ENCODE assay signal across 11 cellular contexts in genomic region chr11:13834463-13834862, GRCh38.
DNase-seq lines count a peak whose midpoint lies in the region; ATAC-seq and TF ChIP-seq lines count a peak whose summit lies in the region.
"Had no signal": no experiment of that assay in that cellular context is flagged by ENCODE, and none has a peak within 500 bp of the region (broad histone marks: within the 10 kb centered on the region; RNA-seq: fewer than 3 reads in every experiment).

No MANE protein-coding gene starts in this region.

- no peaks in the 10 kb centered on the region for H3K9me3 ChIP-seq in BE2C
- no peaks in the 10 kb centered on the region for H3K9me3 ChIP-seq in T-helper 17 cell (ENCODE audit: control insufficient read depth, low read length, poor library complexity, severe bottlenecking)
- no peaks in the 10 kb centered on the region for H3K9me3 ChIP-seq in iPS DF 6.9 (ENCODE audit: control insufficient read depth, insufficient read depth, low read length)
- H3K9me3 ChIP-seq: ovary had no signal

- WGBS in iPS DF 6.9 (ENCODE audit: insufficient coverage, insufficient read length), result no CpG with 5 or more reads among the region's 3 CpGs

- H3K27ac Mint-ChIP-seq in T-helper 17 cell, result peak overlapping the region; percentile 12
- H3K27ac Mint-ChIP-seq in activated CD4-positive, alpha-beta memory T cell treated with anti-CD3 and anti-CD28 coated beads, Interleukin-2, amount 10 ng/mL, durations not matched to agents 7 days and 5 days, result no peak overlapping the region

- CTCF ChIA-PET in activated CD4-positive, alpha-beta memory T cell treated with anti-CD3 and anti-CD28 coated beads, Interleukin-2, amount 10 ng/mL, durations not matched to agents 7 days and 5 days (lab: Charles Lee), result no interaction called here

- no peak overlapping the region for H3K27ac ChIP-seq in iPS DF 6.9 (ENCODE audit: low read length)
- H3K27ac ChIP-seq: ovary had no signal

- H3K27me3 ChIP-seq in BE2C (no peaks in the 10 kb centered on the region), iPS DF 6.9 (ENCODE audit: control insufficient read depth, insufficient read depth, low read length) (no peaks in the 10 kb centered on the region)
- H3K27me3 ChIP-seq: ovary had no signal

- POLR2A ChIA-PET in activated CD4-positive, alpha-beta memory T cell treated with anti-CD3 and anti-CD28 coated beads, Interleukin-2, amount 10 ng/mL, durations not matched to agents 7 days and 5 days (lab: Charles Lee), result no interaction called here

- H3K36me3 Mint-ChIP-seq in T-helper 17 cell (ENCODE audit: low read depth), result no peaks in the 10 kb centered on the region
- H3K36me3 Mint-ChIP-seq in activated CD4-positive, alpha-beta memory T cell treated with anti-CD3 and anti-CD28 coated beads, Interleukin-2, amount 10 ng/mL, durations not matched to agents 7 days and 5 days (ENCODE audit: low read depth), result no peaks in the 10 kb centered on the region

- ATAC-seq in T-helper 17 cell (no peak), GM19351 (IDR thresholded peaks at IDR 0.05; ENCODE audit: unreplicated experiment) (no peak)

- H3K36me3 ChIP-seq in BE2C (no peaks in the 10 kb centered on the region), iPS DF 6.9 (ENCODE audit: control insufficient read depth, insufficient read depth, low read length) (no peaks in the 10 kb centered on the region)
- H3K36me3 ChIP-seq: ovary had no signal

- H3K27me3 Mint-ChIP-seq in T-helper 17 cell, result peaks cover 10% of the 10 kb centered on the region
- H3K27me3 Mint-ChIP-seq in activated CD4-positive, alpha-beta memory T cell treated with anti-CD3 and anti-CD28 coated beads, Interleukin-2, amount 10 ng/mL, durations not matched to agents 7 days and 5 days, result peaks cover 3% of the 10 kb centered on the region

- TF ChIP-seq CTCF in BE2C (IDR thresholded peaks at IDR 0.05; ENCODE audit: low read depth, low read length), result peak; percentile 37
- peak; percentile 30 for TF ChIP-seq CTCF in GM20000 (IDR thresholded peaks at IDR 0.05; ENCODE audit: extremely low read depth, missing control alignments)

- no peaks in the 10 kb centered on the region for H3K4me1 Mint-ChIP-seq in T-helper 17 cell
- no peaks in the 10 kb centered on the region for H3K4me1 Mint-ChIP-seq in activated CD4-positive, alpha-beta memory T cell treated with anti-CD3 and anti-CD28 coated beads, Interleukin-2, amount 10 ng/mL, durations not matched to agents 7 days and 5 days

- H3K4me3 ChIP-seq in BE2C (ENCODE audit: low read depth, low read length), result no peak overlapping the region
- no peak overlapping the region for H3K4me3 ChIP-seq in iPS DF 6.9 (ENCODE audit: low read length)
- H3K4me3 ChIP-seq: ovary had no signal

- H3K4me1 ChIP-seq in BE2C (no peaks in the 10 kb centered on the region), iPS DF 6.9 (ENCODE audit: control insufficient read depth, insufficient read depth, low read length) (no peaks in the 10 kb centered on the region)

- no peak overlapping the region for H3K4me3 Mint-ChIP-seq in T-helper 17 cell
- no peak overlapping the region for H3K4me3 Mint-ChIP-seq in activated CD4-positive, alpha-beta memory T cell treated with anti-CD3 and anti-CD28 coated beads, Interleukin-2, amount 10 ng/mL, durations not matched to agents 7 days and 5 days

- peaks cover 5% of the 10 kb centered on the region for H3K9me3 Mint-ChIP-seq in activated CD4-positive, alpha-beta memory T cell treated with anti-CD3 and anti-CD28 coated beads, Interleukin-2, amount 10 ng/mL, durations not matched to agents 7 days and 5 days

- DNase-seq in BE2C (peak; percentile 21), GM20000 (ENCODE audit: low spot score) (no peak), T-helper 17 cell (no peak), iPS DF 6.9 (ENCODE audit: low read depth, low spot score) (peak; percentile 43), NCI-H187 treated with DMSO at 0.1 percent for 48 hours (lab: John Stamatoyannopoulos, UW) (no peak), mucosa of gallbladder (ENCODE audit: low spot score) (no peak)
- DNase-seq in activated CD4-positive, alpha-beta memory T cell treated with anti-CD3 and anti-CD28 coated beads, Interleukin-2, amount 10 ng/mL, durations not matched to agents 7 days and 5 days, result no peak
- DNase-seq: caudate nucleus, DMS79 treated with DMSO at 0.1 percent for 48 hours, ovary had no signal

Comparison
In these comparisons a context has a peak if more than half of its experiments do, and no peak if none do; other contexts are left out.
1. DNase-seq: peak in BE2C (single experiment) and iPS DF 6.9 (single experiment); none in GM20000 (single experiment), T-helper 17 cell (0 of 3), activated CD4-positive, alpha-beta memory T cell treated with anti-CD3 and anti-CD28 coated beads, Interleukin-2, amount 10 ng/mL, durations not matched to agents 7 days and 5 days (single experiment), NCI-H187 treated with DMSO at 0.1 percent for 48 hours (single experiment) and mucosa of gallbladder (single experiment).